Comparison of ENCODE assay signal across 10 cellular contexts in genomic region chr9:112890106-112891081, GRCh38. TPM values are rescaled to one million over a fixed set of nuclear protein-coding genes. Genes with fewer than 3 reads are reported as not detected.
DNase-seq lines count a peak whose midpoint lies in the region; ATAC-seq, FAIRE-seq and TF ChIP-seq lines count a peak whose summit lies in the region.
"Had no signal": no experiment of that assay in that cellular context is flagged by ENCODE, and none has a peak within 500 bp of the region (broad histone marks: within the 10 kb centered on the region; RNA-seq: fewer than 3 reads in every experiment).

SLC46A2 (minus strand) TSS chr9:112890876; CDS start chr9:112890681, 195 bp downstream.

- peaks cover 26 to 59% of the 10 kb centered on the region in 2 experiments for H3K27me3 ChIP-seq in K562 (ENCODE audit: control insufficient read depth in 2 of 2, insufficient read depth in 2 of 2, low read length in 2 of 2)
- H3K27me3 ChIP-seq in iPS DF 6.9 (ENCODE audit: control insufficient read depth, insufficient read depth, low read length), result peaks cover 9% of the 10 kb centered on the region; the same call in 1 of the 2 replicates
- no peaks in the 10 kb centered on the region for H3K27me3 ChIP-seq in prostate gland (replicated peaks; ENCODE audit: insufficient read depth)

- peak within 1 kb of the TSS in 1 of 2 experiments; percentile 8; a peak in 1 of 4 replicates for H3K9ac ChIP-seq in K562 (ENCODE audit: insufficient read depth in 1 of 2, low read depth in 2 of 2, low read length in 2 of 2)

- no peak for TF ChIP-seq CTCF in K562 (IDR thresholded peaks at IDR 0.05 in 2 of 3, conservative IDR thresholded peaks at IDR 0.05 in 1 of 3; ENCODE audit: insufficient read depth in 2 of 3, low read depth in 1 of 3, low read length in 3 of 3)
- TF ChIP-seq CTCF in prostate gland (IDR thresholded peaks at IDR 0.05), result no peak

- no peak within 1 kb of the TSS for H3K4me2 ChIP-seq in K562 (ENCODE audit: insufficient read depth, low read length)

- ATAC-seq in K562 (peak; percentile 43; the same call in 2 of the 3 replicates), HG02588 (IDR thresholded peaks at IDR 0.05; ENCODE audit: unreplicated experiment) (no peak), HG03354 (IDR thresholded peaks at IDR 0.05; ENCODE audit: poor library complexity, severe bottlenecking, unreplicated experiment) (no peak)
- ATAC-seq: activated T-helper 17 cell treated with anti-CD3 and anti-CD28 coated beads, Interleukin-2, amount 50 U/mL, for 72 hours had no signal

- 7% methylated on average over 69 of the region's 78 CpGs for WGBS in K562 (ENCODE audit: insufficient coverage, low coverage, missing lambda C conversion rate)
- WGBS in iPS DF 6.9 (ENCODE audit: insufficient coverage, insufficient read length), result no CpG with 5 or more reads among the region's 78 CpGs
- WGBS in prostate gland, result 30% methylated on average over 50 of the region's 78 CpGs

- no peaks in the 10 kb centered on the region for H3K79me2 ChIP-seq in K562 (ENCODE audit: control insufficient read depth, insufficient read depth, low read length)

- H3K27ac ChIP-seq in K562 (ENCODE audit: extremely low read depth, low read depth, low read length), result no peak within 1 kb of the TSS
- no peak within 1 kb of the TSS for H3K27ac ChIP-seq in iPS DF 6.9 (ENCODE audit: low read length)
- H3K27ac ChIP-seq in prostate gland, result no peak within 1 kb of the TSS

- H3K4me3 ChIP-seq in K562 (no peak within 1 kb of the TSS), iPS DF 6.9 (ENCODE audit: low read length) (peak within 1 kb of the TSS; percentile 41; the same call in 1 of the 2 replicates), prostate gland (peak within 1 kb of the TSS; percentile 10 to 17)

- intact Hi-C loops in K562 (cut with micrococcal nuclease), result no loop called here
- intact Hi-C loops in prostate gland (cut with DNase I), result no loop called here

- no peak for FAIRE-seq in K562 (lab: Jason Lieb, UNC)
- FAIRE-seq in RCC 7860 (lab: Jason Lieb, UNC), result no peak

- TF ChIP-seq POLR2A in K562 (conservative IDR thresholded peaks at IDR 0.05) (no peak), prostate gland (IDR thresholded peaks at IDR 0.05) (no peak)

- no peak for TF ChIP-seq RAD21 in K562 (CRISPR knock-in tag; conservative IDR thresholded peaks at IDR 0.05 in 1 of 2, IDR thresholded peaks at IDR 0.05 in 1 of 2)

- H4K20me1 ChIP-seq in K562 (replicated peaks; ENCODE audit: control insufficient read depth, insufficient read depth, low read length), result no peaks in the 10 kb centered on the region

- no peak for TF ChIP-seq EP300 in K562 (IDR thresholded peaks at IDR 0.05; ENCODE audit: low read length)

- DNase-seq in G401 (ENCODE audit: low spot score) (peak; percentile 60), K562 (ENCODE audit: extremely low read depth in 1 of 4, low spot score in 3 of 4) (no peak), iPS DF 6.9 (ENCODE audit: low read depth, low spot score) (no peak), prostate gland (ENCODE audit: low spot score) (no peak), DMS79 treated with DMSO at 0.1 percent for 48 hours (lab: John Stamatoyannopoulos, UW) (no peak), RCC 7860 (ENCODE audit: low spot score) (no peak)

- POLR2A ChIA-PET in K562 (lab: Yijun Ruan, JAX), result no interaction called here

- no TSS peak for BruUV-seq in K562 (replicated peaks; lab: Mats Ljungman, UMichigan)

- in situ Hi-C loops in G401 (cut with HindIII; ENCODE audit: low sequenced_read_pairs) (no loop called here), K562 (cut with MboI) (no loop called here)

- CTCF ChIA-PET in K562 (lab: Yijun Ruan, JAX; ENCODE audit: low intra/inter-chr PET ratio), result no interaction called here

- H3K36me3 ChIP-seq in K562 (ENCODE audit: control insufficient read depth, insufficient read depth, low read length) (no peaks in the 10 kb centered on the region), iPS DF 6.9 (ENCODE audit: control insufficient read depth, insufficient read depth, low read length) (no peaks in the 10 kb centered on the region), prostate gland (no peaks in the 10 kb centered on the region)

- H3K4me1 ChIP-seq in K562 (replicated peaks in 1 of 2; ENCODE audit: control insufficient read depth in 2 of 2, insufficient read depth in 2 of 2, low read length in 2 of 2) (peaks cover 0 to 14% of the 10 kb centered on the region in 2 experiments; a peak in 1 of 5 replicates), iPS DF 6.9 (ENCODE audit: control insufficient read depth, insufficient read depth, low read length) (no peaks in the 10 kb centered on the region), prostate gland (replicated peaks) (no peaks in the 10 kb centered on the region)

- no peaks in the 10 kb centered on the region for H3K9me1 ChIP-seq in K562 (ENCODE audit: control insufficient read depth, insufficient read depth, low read length)

- no peaks in the 10 kb centered on the region for H3K9me3 ChIP-seq in K562 (replicated peaks; ENCODE audit: control insufficient read depth, insufficient read depth, low read depth, low read length)
- H3K9me3 ChIP-seq in iPS DF 6.9 (ENCODE audit: control insufficient read depth, insufficient read depth, low read length), result no peaks in the 10 kb centered on the region
- H3K9me3 ChIP-seq in prostate gland, result no peaks in the 10 kb centered on the region

- H2AFZ ChIP-seq in K562 (ENCODE audit: low read depth, low read length), result no peak within 1 kb of the TSS

TF ChIP-seq in K562, 482 proteins besides CTCF, POLR2A, EP300 and RAD21:
- TF ChIP-seq DNMT1 (IDR thresholded peaks at IDR 0.05) (no peak), JUN (IDR thresholded peaks at IDR 0.05; ENCODE audit: borderline replicate concordance, low read depth, low read length) (no peak), JUN (CRISPR knock-in tag; IDR thresholded peaks at IDR 0.05; ENCODE audit: borderline replicate concordance) (no peak), HDAC6 (IDR thresholded peaks at IDR 0.05; ENCODE audit: low read depth, low read length) (peak; percentile 92; the same call in 1 of the 2 replicates), SRF (CRISPR knock-in tag; IDR thresholded peaks at IDR 0.05) (no peak)
TF ChIP-seq in K562: peak in this region for 1.

RNA-seq across cellular contexts. Expression of gene SLC46A2, which starts in this region (rescaled TPM):
- not detected in 2 replicates for total RNA-seq in G401 (2014; rRNA removed; shearing (Covaris generic))
- not detected in 2 replicates for total RNA-seq in K562 (2011; cell fraction: chromatin; rRNA removed; ENCODE audit: low replicate concordance)
- total RNA-seq in K562 (2011; cell fraction: nucleolus; rRNA removed), result not detected in 2 replicates
- total RNA-seq in K562 (2011; cell fraction: nucleoplasm; rRNA removed), result not detected in 2 replicates
- total RNA-seq in K562 (2014; rRNA removed) (not detected in 2 replicates), K562 (2014; rRNA removed; fragmentation: Illumina TruSeq; extraction: Trizol) (not detected in 2 replicates), K562 (2015; rRNA removed; fragmentation: Illumina TruSeq; extraction: Trizol) (not detected in 2 replicates), K562 (2021) (0.07 TPM in 1 of 2 replicates, not detected in the other), prostate gland (under 1 TPM in 1 of 2 donors, not detected in 1; 0.80 TPM)
- polyA plus RNA-seq in K562 (2011; rRNA removed) (not detected in 2 replicates), K562 (2014; fragmentation: Illumina TruSeq; extraction: Trizol) (not detected in 2 replicates), K562 (2014; fragmentation: Nextera tagmentation; extraction: Ambion mirVana) (not detected), K562 (2014; rRNA removed) (not detected in 2 replicates)
- not detected in 2 replicates for polyA plus RNA-seq in K562 (2011; cell fraction: cytosol; rRNA removed)
- not detected in 2 replicates for polyA plus RNA-seq in K562 (2011; cell fraction: nucleus; rRNA removed)
- 0.04 TPM in 1 of 2 replicates, not detected in the other for polyA plus RNA-seq in K562 (2012)
- not detected in 2 replicates for polyA minus RNA-seq in K562 (2011; rRNA and poly(A)+ RNA removed)
- polyA minus RNA-seq in K562 (2011; cell fraction: cytosol; rRNA and poly(A)+ RNA removed), result not detected in 2 replicates
- not detected in 2 replicates for polyA minus RNA-seq in K562 (2011; cell fraction: nucleus; rRNA and poly(A)+ RNA removed)
- total RNA-seq: activated T-helper 17 cell treated with anti-CD3 and anti-CD28 coated beads, Interleukin-2, amount 50 U/mL, for 72 hours; myocyte had no signal

Comparison
In these comparisons a context has a peak if more than half of its experiments do, and no peak if none do; other contexts are left out.
1. Peak in DNase-seq in G401; RNA of the gene not detected or under 1 TPM.
2. Peak in ATAC-seq in K562; RNA of the gene not detected or under 1 TPM.